In genomic region chr6:1540864-1541521, GRCh38 we compare ENCODE assay signal across 15 cellular contexts.
DNase-seq lines count a peak whose midpoint lies in the region; ATAC-seq and TF ChIP-seq lines count a peak whose summit lies in the region.
"Had no signal": no experiment of that assay in that cellular context is flagged by ENCODE, and none has a peak within 500 bp of the region (broad histone marks: within the 10 kb centered on the region; RNA-seq: fewer than 3 reads in every experiment).

No MANE protein-coding gene starts in this region.

- no peak for TF ChIP-seq CTCF in CD4-positive, alpha-beta T cell (IDR thresholded peaks at IDR 0.05)
- TF ChIP-seq CTCF in right lobe of liver (IDR thresholded peaks at IDR 0.05): no peak

- peaks cover 0 to 12% (median 0%) of the 10 kb centered on the region in 7 donors for H3K9me3 Mint-ChIP-seq in CD4-positive, CD25-positive, alpha-beta regulatory T cell
- peaks cover 2% of the 10 kb centered on the region for H3K9me3 Mint-ChIP-seq in CD4-positive, alpha-beta T cell
- H3K9me3 Mint-ChIP-seq in central memory CD8-positive, alpha-beta T cell: no peaks in the 10 kb centered on the region

- DNase-seq in CD4-positive, CD25-positive, alpha-beta regulatory T cell: no peak
- DNase-seq in CD4-positive, alpha-beta T cell: no peak
- no peak for DNase-seq in central memory CD8-positive, alpha-beta T cell (ENCODE audit: low spot score in 2 of 2)
- DNase-seq in right lobe of liver: no peak
- DNase-seq in stimulated activated CD4-positive, alpha-beta T cell treated with anti-CD3 and anti-CD28 coated beads, Interleukin-4, amount 100 ng/mL, for 24 hours: no peak
- DNase-seq: ACHN; Calu3; CD8-positive, alpha-beta T cell; H9; IMR-90; KBM-7 had no signal

- H3K4me3 Mint-ChIP-seq in CD4-positive, CD25-positive, alpha-beta regulatory T cell: no peak overlapping the region
- H3K4me3 Mint-ChIP-seq in CD4-positive, alpha-beta T cell: no peak overlapping the region
- no peak overlapping the region for H3K4me3 Mint-ChIP-seq in central memory CD8-positive, alpha-beta T cell
- H3K4me3 Mint-ChIP-seq: CD8-positive, alpha-beta T cell; H9 had no signal

- intact Hi-C loops in CD4-positive, alpha-beta T cell (cut with DNase I, micrococcal nuclease): no loop called here
- intact Hi-C loops in right lobe of liver (cut with DNase I): no loop called here

- H3K27me3 ChIP-seq in CD4-positive, CD25-positive, alpha-beta regulatory T cell (ENCODE audit: control insufficient read depth, insufficient read depth, low read length): no peaks in the 10 kb centered on the region
- H3K27me3 ChIP-seq in CD4-positive, alpha-beta T cell (ENCODE audit: control insufficient read depth, insufficient read depth, low read length): no peaks in the 10 kb centered on the region
- no peaks in the 10 kb centered on the region for H3K27me3 ChIP-seq in right lobe of liver

- H3K27me3 Mint-ChIP-seq in CD4-positive, CD25-positive, alpha-beta regulatory T cell: no peaks in the 10 kb centered on the region
- H3K27me3 Mint-ChIP-seq in CD4-positive, alpha-beta T cell: no peaks in the 10 kb centered on the region
- no peaks in the 10 kb centered on the region for H3K27me3 Mint-ChIP-seq in central memory CD8-positive, alpha-beta T cell

- H3K4me3 ChIP-seq in CD4-positive, CD25-positive, alpha-beta regulatory T cell (ENCODE audit: low read depth, low read length): no peak overlapping the region
- H3K4me3 ChIP-seq in right lobe of liver: no peak overlapping the region

- peak overlapping the region in 2 of 3 donors; percentile 60 to 89 for H3K27ac Mint-ChIP-seq in CD4-positive, CD25-positive, alpha-beta regulatory T cell
- H3K27ac Mint-ChIP-seq in CD4-positive, alpha-beta T cell: peak overlapping the region; percentile 52
- peak overlapping the region; percentile 54 for H3K27ac Mint-ChIP-seq in central memory CD8-positive, alpha-beta T cell (ENCODE audit: low read depth)
- H3K27ac Mint-ChIP-seq: CD8-positive, alpha-beta T cell; H9 had no signal

- peaks cover 7 to 37% (median 20%) of the 10 kb centered on the region in 4 donors for H3K4me1 Mint-ChIP-seq in CD4-positive, CD25-positive, alpha-beta regulatory T cell
- H3K4me1 Mint-ChIP-seq in CD4-positive, alpha-beta T cell (ENCODE audit: low read depth): peaks cover 37% of the 10 kb centered on the region
- peaks cover 13% of the 10 kb centered on the region for H3K4me1 Mint-ChIP-seq in central memory CD8-positive, alpha-beta T cell

- TF ChIP-seq POLR2A in right lobe of liver (IDR thresholded peaks at IDR 0.05): no peak

- 30% methylated on average over 9 of the region's 11 CpGs for WGBS in right lobe of liver (ENCODE audit: insufficient coverage, low coverage, low lambda C conversion rate, missing lambda C conversion rate)

- H3K36me3 ChIP-seq in CD4-positive, CD25-positive, alpha-beta regulatory T cell (ENCODE audit: control insufficient read depth, insufficient read depth, low read length): no peaks in the 10 kb centered on the region
- no peaks in the 10 kb centered on the region for H3K36me3 ChIP-seq in right lobe of liver

- no peak overlapping the region for H3K27ac ChIP-seq in CD4-positive, CD25-positive, alpha-beta regulatory T cell (ENCODE audit: insufficient read depth, low read length, poor library complexity, severe bottlenecking)
- no peak overlapping the region for H3K27ac ChIP-seq in CD4-positive, alpha-beta T cell (ENCODE audit: low read depth, low read length)
- peak overlapping the region in 1 of 3 donors; percentile 43 for H3K27ac ChIP-seq in right lobe of liver
- H3K27ac ChIP-seq: C4-2B, HL-60 had no signal

- POLR2A ChIA-PET in CD4-positive, alpha-beta T cell (lab: Charles Lee): no interaction called here

- H3K9me3 ChIP-seq in CD4-positive, CD25-positive, alpha-beta regulatory T cell (ENCODE audit: control insufficient read depth in 2 of 2, low read length in 2 of 2): peaks cover 0 to 4% of the 10 kb centered on the region in 2 experiments
- no peaks in the 10 kb centered on the region for H3K9me3 ChIP-seq in CD4-positive, alpha-beta T cell (ENCODE audit: control insufficient read depth, low read length)
- no peaks in the 10 kb centered on the region for H3K9me3 ChIP-seq in right lobe of liver

- peaks cover 16% of the 10 kb centered on the region for H3K36me3 Mint-ChIP-seq in CD4-positive, CD25-positive, alpha-beta regulatory T cell
- H3K36me3 Mint-ChIP-seq in CD4-positive, alpha-beta T cell (ENCODE audit: low read depth): peaks cover 22% of the 10 kb centered on the region
- H3K36me3 Mint-ChIP-seq in central memory CD8-positive, alpha-beta T cell (ENCODE audit: insufficient read depth): peaks cover 3% of the 10 kb centered on the region
- H3K36me3 Mint-ChIP-seq: CD8-positive, alpha-beta T cell had no signal

- CTCF ChIA-PET in CD4-positive, alpha-beta T cell (lab: Charles Lee): no interaction called here

- ATAC-seq in CD4-positive, CD25-positive, alpha-beta regulatory T cell (ENCODE audit: low read depth in 2 of 2): no peak
- ATAC-seq in CD4-positive, alpha-beta T cell (ENCODE audit: poor library complexity): no peak
- no peak for ATAC-seq in central memory CD8-positive, alpha-beta T cell (replicated peaks; ENCODE audit: extremely low read depth, poor library complexity, severe bottlenecking)
- ATAC-seq in right lobe of liver (peak; percentile 48 to 84 (median 76)), HG02840 (IDR thresholded peaks at IDR 0.05; ENCODE audit: low FRiP score, unreplicated experiment) (no peak), HG03139 (IDR thresholded peaks at IDR 0.05; ENCODE audit: unreplicated experiment) (no peak)
- ATAC-seq: CD8-positive, alpha-beta T cell had no signal

- peaks cover 14% of the 10 kb centered on the region for H3K4me1 ChIP-seq in CD4-positive, CD25-positive, alpha-beta regulatory T cell (ENCODE audit: control insufficient read depth, insufficient read depth, low read length, poor library complexity, severe bottlenecking)
- H3K4me1 ChIP-seq in right lobe of liver: peaks cover 0 to 11% (median 0%) of the 10 kb centered on the region in 4 donors

Comparison
In these comparisons a context has a peak if more than half of its experiments do, and no peak if none do; other contexts are left out.
1. ATAC-seq: peak in right lobe of liver (4 of 4); none in CD4-positive, CD25-positive, alpha-beta regulatory T cell (0 of 2), CD4-positive, alpha-beta T cell (single experiment), central memory CD8-positive, alpha-beta T cell (single experiment), HG02840 (single experiment) and HG03139 (single experiment).
2. Peak in every context shown above with its lines, with median percentiles within 50 percentile points of each other: H3K27ac Mint-ChIP-seq.